17 cellular contexts compared by ENCODE assay signal in the genomic region with DNA sequence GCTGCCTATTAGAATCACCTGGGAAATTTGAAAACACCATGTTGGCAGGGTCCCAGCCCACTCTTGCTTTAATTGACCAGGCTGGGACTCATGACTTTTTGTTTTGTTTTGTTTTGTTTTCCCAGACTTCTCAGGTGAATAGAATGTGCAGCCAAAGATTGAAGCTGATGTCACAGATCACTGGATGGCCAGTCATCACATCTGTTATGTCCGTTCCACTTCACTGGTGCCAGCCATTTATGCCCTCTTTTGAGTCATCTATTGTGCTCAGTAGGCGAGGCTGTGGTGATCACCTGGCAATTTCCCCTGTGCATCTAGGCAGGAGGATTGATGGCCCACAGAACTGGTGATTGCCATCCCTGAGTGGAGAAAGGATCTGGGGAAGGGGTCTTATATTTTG.
A peak's percentile ranks its signal among the peaks of the same experiment; 100 is the strongest.
DNase-seq lines count a peak whose midpoint lies in the region; TF ChIP-seq lines count a peak whose summit lies in the region.
"Had no signal": no experiment of that assay in that cellular context is flagged by ENCODE, and none has a peak within 500 bp of the region (broad histone marks: within the 10 kb centered on the region; RNA-seq: fewer than 3 reads in every experiment).

No MANE protein-coding gene starts in this region.

- intact Hi-C loops in tibial artery (cut with DNase I; ENCODE audit: low total_unique reads): no loop called here

- H3K36me3 ChIP-seq in tibial artery (no peaks in the 10 kb centered on the region), mesendoderm (ENCODE audit: control insufficient read depth, insufficient read depth, low read length) (no peaks in the 10 kb centered on the region)
- H3K36me3 ChIP-seq: ascending aorta, sigmoid colon had no signal

- no peak overlapping the region for H3K56ac ChIP-seq in mesendoderm (ENCODE audit: low read length)

- H3K27ac ChIP-seq in tibial artery (no peak overlapping the region), mesendoderm (ENCODE audit: low read depth, low read length) (no peak overlapping the region)
- H3K27ac ChIP-seq: ascending aorta, sigmoid colon had no signal

- no peak overlapping the region for H4K8ac ChIP-seq in mesendoderm (ENCODE audit: low read depth, low read length)

- in situ Hi-C loops in GM13977 (cut with MboI; ENCODE audit: low pct_unique_long_range_greater_than_20kb, low sequenced_read_pairs, unreplicated experiment): no loop called here

- TF ChIP-seq CTCF in tibial artery (IDR thresholded peaks at IDR 0.05) (no peak), GM13977 (IDR thresholded peaks at IDR 0.05; ENCODE audit: extremely low read depth, insufficient read depth, missing control alignments) (no peak)

- no peak overlapping the region for H2BK120ac ChIP-seq in mesendoderm (ENCODE audit: low read depth, low read length)

- no peak overlapping the region for H2BK5ac ChIP-seq in mesendoderm (ENCODE audit: low read length)

- no peak overlapping the region for H3K4ac ChIP-seq in mesendoderm (ENCODE audit: low read depth, low read length)

- H3K9ac ChIP-seq in mesendoderm (ENCODE audit: low read length): no peak overlapping the region

- no peak overlapping the region for H2BK15ac ChIP-seq in mesendoderm (replicated peaks; ENCODE audit: low read depth)

- H3K23ac ChIP-seq in mesendoderm (ENCODE audit: low read length): no peak overlapping the region

- H3K27me3 ChIP-seq in tibial artery: no peaks in the 10 kb centered on the region
- no peaks in the 10 kb centered on the region for H3K27me3 ChIP-seq in mesendoderm (ENCODE audit: insufficient read depth, low read length, poor library complexity)
- H3K27me3 ChIP-seq: ascending aorta, sigmoid colon had no signal

- no peak overlapping the region for H2AK5ac ChIP-seq in mesendoderm (ENCODE audit: low read length)

- no peaks in the 10 kb centered on the region for H3K79me2 ChIP-seq in mesendoderm (ENCODE audit: control insufficient read depth, insufficient read depth, low read length)

- H3K18ac ChIP-seq in mesendoderm (ENCODE audit: low read length): no peak overlapping the region

- no peaks in the 10 kb centered on the region for H3K79me1 ChIP-seq in mesendoderm (ENCODE audit: low read length)

- no peaks in the 10 kb centered on the region for H3K9me3 ChIP-seq in tibial artery
- H3K9me3 ChIP-seq: ascending aorta, sigmoid colon had no signal

- H3K4me3 ChIP-seq in tibial artery (no peak overlapping the region), mesendoderm (ENCODE audit: low read length) (no peak overlapping the region)
- H3K4me3 ChIP-seq: ascending aorta, sigmoid colon had no signal

- DNase-seq in NCI-H2196 (lab: John Stamatoyannopoulos, UW; ENCODE audit: unreplicated experiment) (peak; percentile 4), NCI-H2196 treated with DMSO at 0.1 percent for 48 hours (lab: John Stamatoyannopoulos, UW; ENCODE audit: unreplicated experiment) (no peak), HK-2 (ENCODE audit: unreplicated experiment) (peak; percentile 43), NCI-H774 (lab: John Stamatoyannopoulos, UW) (peak; percentile 81), tibial artery (no peak), mesendoderm (no peak), NOMO-1 treated with DMSO at 0.1 percent for 48 hours (lab: John Stamatoyannopoulos, UW; ENCODE audit: unreplicated experiment) (no peak), GM13977 (ENCODE audit: low spot score) (no peak)
- DNase-seq: 8988T; activated CD8-positive, alpha-beta memory T cell treated with anti-CD3 and anti-CD28 coated beads for 24 hours; activated effector memory CD4-positive, alpha-beta T cell treated with anti-CD3 and anti-CD28 coated beads, Interleukin-2, amount 50 U/mL, for 16 hours; CD4-positive, alpha-beta memory T cell; MV-4-11; OCI-M1; sigmoid colon; stimulated activated naive CD4-positive, alpha-beta T cell treated with Interleukin-2 at 50 U/mL for 16 hours had no signal

- no peak overlapping the region for H3K4me2 ChIP-seq in mesendoderm (ENCODE audit: low read length)

- H3K4me1 ChIP-seq in tibial artery: no peaks in the 10 kb centered on the region
- no peaks in the 10 kb centered on the region for H3K4me1 ChIP-seq in mesendoderm (ENCODE audit: control insufficient read depth, low read depth, low read length)
- H3K4me1 ChIP-seq: ascending aorta, sigmoid colon had no signal

- H4K5ac ChIP-seq in mesendoderm (ENCODE audit: low read length): no peak overlapping the region

- WGBS in mesendoderm (ENCODE audit: extremely low coverage, insufficient coverage, low lambda C conversion rate): no CpG with 5 or more reads among the region's 2 CpGs

Comparison
In these comparisons a context has a peak if more than half of its experiments do, and no peak if none do; other contexts are left out.
1. DNase-seq: peak in NCI-H2196 (single experiment), HK-2 (single experiment) and NCI-H774 (single experiment); none in NCI-H2196 treated with DMSO at 0.1 percent for 48 hours (single experiment), tibial artery (0 of 2), mesendoderm (single experiment), NOMO-1 treated with DMSO at 0.1 percent for 48 hours (single experiment) and GM13977 (single experiment).